Comparison of ENCODE assay signal across 16 cellular contexts in the genomic region with DNA sequence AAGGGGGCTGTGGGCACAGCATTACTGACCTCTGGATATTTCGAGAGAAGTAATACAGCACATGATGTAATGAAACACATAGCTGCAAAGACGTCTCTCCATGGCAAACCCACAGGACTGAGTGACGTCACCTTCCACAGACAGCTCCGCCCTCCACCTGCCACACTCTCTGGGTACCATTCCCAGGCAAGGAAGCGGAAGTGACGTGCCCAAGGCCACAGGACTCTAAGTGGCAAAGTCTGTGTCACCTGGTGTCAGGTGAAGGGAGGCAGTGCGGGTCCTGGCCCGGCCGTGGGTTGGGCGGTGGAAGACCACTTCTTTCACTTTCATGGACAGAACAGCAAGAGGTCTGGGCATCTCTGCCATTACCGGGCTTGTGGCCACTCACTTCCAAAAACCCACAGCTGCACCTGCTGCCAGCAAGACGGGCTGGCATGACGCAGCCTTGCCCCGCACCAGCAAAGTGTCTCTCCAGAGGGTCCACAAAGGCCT.
"Had no signal": no experiment of that assay in that cellular context is flagged by ENCODE, and none has a peak within 500 bp of the region (broad histone marks: within the 10 kb centered on the region; RNA-seq: fewer than 3 reads in every experiment).

No MANE protein-coding gene starts in this region.

- H3K27ac ChIP-seq: coronary artery, neural progenitor cell, parathyroid adenoma, prostate gland, right lobe of liver, stomach, thoracic aorta, transverse colon, vagina had no signal

- H3K4me1 ChIP-seq: neural progenitor cell, parathyroid adenoma, prostate gland, transverse colon, vagina had no signal

- H3K9me3 ChIP-seq: prostate gland, right lobe of liver, stomach, thoracic aorta, transverse colon, vagina had no signal

- H3K4me3 ChIP-seq: coronary artery, neural progenitor cell, prostate gland, right lobe of liver, stomach, thoracic aorta, transverse colon, vagina had no signal

- ATAC-seq: natural killer cell treated with Interleukin-12 subunit alpha and Interleukin-12 subunit beta and Interleukin-15 and Interleukin-18, amount 100 ng/mL, for 72 hours had no signal

- DNase-seq: caudate nucleus; effector CD8-positive, alpha-beta T cell; immature natural killer cell; nucleus accumbens; right lobe of liver; stimulated activated naive CD4-positive, alpha-beta T cell; stomach; substantia nigra; transverse colon had no signal

- H3K36me3 ChIP-seq: neural progenitor cell had no signal

- H3K27me3 ChIP-seq: neural progenitor cell, right lobe of liver, stomach, transverse colon, vagina had no signal
